ENCODE assay signal across 15 cellular contexts in the genomic region with DNA sequence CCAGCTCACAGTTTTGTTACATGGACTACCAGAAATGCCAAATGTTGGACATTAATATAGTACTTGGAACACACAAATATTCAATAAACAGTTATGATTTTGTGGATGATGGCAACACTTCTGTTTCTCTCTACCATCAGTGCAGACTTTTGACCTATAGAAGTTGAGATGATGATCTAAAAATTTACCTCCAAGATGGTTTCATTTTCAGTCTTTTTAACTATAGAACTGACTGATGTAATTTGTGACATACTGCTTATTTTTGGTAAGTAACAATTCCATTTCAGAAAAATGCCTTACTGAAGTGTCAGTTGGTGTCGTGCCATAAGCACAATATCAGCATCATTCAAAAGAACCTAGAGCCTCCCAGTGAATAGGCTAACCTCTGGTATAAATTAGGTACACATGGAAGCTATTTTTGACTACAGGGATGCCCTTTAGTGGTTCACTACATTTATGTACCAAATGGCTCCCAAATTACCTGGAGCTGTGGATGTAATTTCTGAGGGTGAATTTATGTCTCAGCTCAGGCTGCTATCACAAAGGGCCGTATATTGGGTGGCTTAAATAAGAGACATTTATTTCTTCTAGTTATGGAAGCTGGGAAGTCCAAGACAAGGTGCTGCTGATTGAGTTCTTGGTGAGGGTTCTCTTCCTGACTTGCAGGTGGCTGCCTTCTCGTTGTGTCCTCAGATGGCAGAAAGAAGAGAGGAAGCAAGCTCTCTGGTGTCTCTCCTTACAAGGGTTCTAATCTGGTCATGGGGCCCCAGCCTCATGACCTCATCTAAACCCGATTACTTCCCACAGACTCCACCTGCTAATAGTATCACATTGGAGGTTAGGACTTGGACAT.
DNase-seq lines count a peak whose midpoint lies in the region; ATAC-seq and TF ChIP-seq lines count a peak whose summit lies in the region.
"Had no signal": no experiment of that assay in that cellular context is flagged by ENCODE, and none has a peak within 500 bp of the region (broad histone marks: within the 10 kb centered on the region; RNA-seq: fewer than 3 reads in every experiment).

No MANE protein-coding gene starts in this region.

- peak overlapping the region; percentile 5 for H3K4me3 Mint-ChIP-seq in activated T-helper 17 cell treated with anti-CD3 and anti-CD28 coated beads, Interleukin-2, amount 50 U/mL, for 72 hours
- H3K4me3 Mint-ChIP-seq: natural killer cell had no signal

- H3K27me3 Mint-ChIP-seq in activated T-helper 17 cell treated with anti-CD3 and anti-CD28 coated beads, Interleukin-2, amount 50 U/mL, for 72 hours, result no peaks in the 10 kb centered on the region

- H3K9me3 Mint-ChIP-seq in activated T-helper 17 cell treated with anti-CD3 and anti-CD28 coated beads, Interleukin-2, amount 50 U/mL, for 72 hours, result peaks cover 7% of the 10 kb centered on the region
- H3K9me3 Mint-ChIP-seq: natural killer cell had no signal

- H3K27ac Mint-ChIP-seq in activated T-helper 17 cell treated with anti-CD3 and anti-CD28 coated beads, Interleukin-2, amount 50 U/mL, for 72 hours, result peak overlapping the region; percentile 58
- H3K27ac Mint-ChIP-seq: natural killer cell had no signal

- peak; percentile 71 for DNase-seq in GM12865 (ENCODE audit: low read depth)
- DNase-seq in DMS79 (lab: John Stamatoyannopoulos, UW), result no peak
- DNase-seq in KG1 (lab: John Stamatoyannopoulos, UW), result no peak
- DNase-seq in SKM-1 (lab: John Stamatoyannopoulos, UW; ENCODE audit: unreplicated experiment), result no peak
- DNase-seq: erythroblast; left ventricle myocardium superior; MG63; natural killer cell; NCI-H2107; SJCRH30; stimulated activated CD4-positive, alpha-beta T cell treated with anti-CD3 and anti-CD28 coated beads, Interleukin-2, amount 100 ng/mL, for 24 hours had no signal

- H3K4me1 Mint-ChIP-seq in activated T-helper 17 cell treated with anti-CD3 and anti-CD28 coated beads, Interleukin-2, amount 50 U/mL, for 72 hours, result peaks cover 4% of the 10 kb centered on the region

- no peaks in the 10 kb centered on the region for H3K36me3 Mint-ChIP-seq in activated T-helper 17 cell treated with anti-CD3 and anti-CD28 coated beads, Interleukin-2, amount 50 U/mL, for 72 hours (ENCODE audit: low read depth)

- ATAC-seq in GM18909 (IDR thresholded peaks at IDR 0.05; ENCODE audit: poor library complexity, unreplicated experiment) (peak; percentile 27), HG03060 (IDR thresholded peaks at IDR 0.05; ENCODE audit: low read depth, unreplicated experiment) (peak; percentile 16), GM21390 (IDR thresholded peaks at IDR 0.05; ENCODE audit: unreplicated experiment) (no peak)
- ATAC-seq in activated T-helper 17 cell treated with anti-CD3 and anti-CD28 coated beads, Interleukin-2, amount 50 U/mL, for 72 hours (replicated peaks), result peak; percentile 61
- ATAC-seq: left ventricle myocardium superior, natural killer cell had no signal

- H3K4me3 ChIP-seq in GM12865 (ENCODE audit: low read depth, low read length), result no peak overlapping the region; the same call in 1 of the 2 replicates
- H3K4me3 ChIP-seq: MG63, SJCRH30 had no signal

- no peak for TF ChIP-seq CTCF in GM12865 (IDR thresholded peaks at IDR 0.05; ENCODE audit: insufficient read depth, low read depth, low read length, missing control alignments)
